13 cellular contexts compared by ENCODE assay signal in the genomic region with DNA sequence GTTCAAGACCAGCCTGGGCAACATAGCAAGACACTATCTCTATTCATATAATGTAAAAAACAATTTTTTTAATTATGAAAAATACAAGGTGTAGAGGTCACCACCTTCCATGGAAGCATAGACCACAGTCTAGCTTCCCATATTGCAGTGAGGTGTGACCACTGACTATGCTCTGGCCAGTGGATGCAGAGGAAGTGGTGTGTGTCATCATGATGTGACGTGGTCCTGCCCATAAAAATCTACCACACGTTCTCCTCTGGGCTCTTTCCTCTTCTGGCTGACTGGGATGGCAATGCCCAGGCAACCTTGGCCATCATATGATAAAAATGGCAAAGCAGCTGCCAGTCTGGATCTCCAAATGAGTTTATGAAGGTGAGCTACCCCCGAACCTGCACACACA.
DNase-seq lines count a peak whose midpoint lies in the region; ATAC-seq and TF ChIP-seq lines count a peak whose summit lies in the region.
"Had no signal": no experiment of that assay in that cellular context is flagged by ENCODE, and none has a peak within 500 bp of the region (broad histone marks: within the 10 kb centered on the region; RNA-seq: fewer than 3 reads in every experiment).

No MANE protein-coding gene starts in this region.

- H3K36me3 ChIP-seq in right atrium auricular region (no peaks in the 10 kb centered on the region), SK-N-MC (ENCODE audit: insufficient read depth, low read length) (no peaks in the 10 kb centered on the region), upper lobe of left lung (no peaks in the 10 kb centered on the region), prostate gland (no peaks in the 10 kb centered on the region)

- TF ChIP-seq EP300 in upper lobe of left lung (IDR thresholded peaks at IDR 0.05): no peak

- no peaks in the 10 kb centered on the region for H3K27me3 ChIP-seq in right atrium auricular region
- H3K27me3 ChIP-seq in upper lobe of left lung: no peaks in the 10 kb centered on the region
- no peaks in the 10 kb centered on the region for H3K27me3 ChIP-seq in prostate gland (replicated peaks; ENCODE audit: insufficient read depth)

- intact Hi-C loops in Right ventricle myocardium inferior (cut with DNase I): no loop called here
- intact Hi-C loops in prostate gland (cut with DNase I): no loop called here

- TF ChIP-seq POLR2A in upper lobe of left lung (IDR thresholded peaks at IDR 0.05): no peak
- TF ChIP-seq POLR2A in prostate gland (IDR thresholded peaks at IDR 0.05): no peak

- ATAC-seq in Right ventricle myocardium inferior (peak; percentile 45), upper lobe of left lung (ENCODE audit: low FRiP score in 2 of 2) (peak; percentile 75 to 77), GM19467 (IDR thresholded peaks at IDR 0.05; ENCODE audit: unreplicated experiment) (no peak)

- H3K9me3 ChIP-seq in right atrium auricular region (no peaks in the 10 kb centered on the region), SK-N-MC (ENCODE audit: low read depth, low read length) (no peaks in the 10 kb centered on the region), upper lobe of left lung (no peaks in the 10 kb centered on the region), prostate gland (no peaks in the 10 kb centered on the region)

- H3K9ac ChIP-seq in SK-N-MC (ENCODE audit: insufficient read length): no peak overlapping the region

- H3K4me3 ChIP-seq in right atrium auricular region (no peak overlapping the region), SK-N-MC (no peak overlapping the region), upper lobe of left lung (no peak overlapping the region), prostate gland (no peak overlapping the region)

- H3K4me1 ChIP-seq in right atrium auricular region (no peaks in the 10 kb centered on the region), upper lobe of left lung (peaks cover 11 to 41% (median 36%) of the 10 kb centered on the region in 4 donors), prostate gland (replicated peaks) (peaks cover 11% of the 10 kb centered on the region)

- DNase-seq in Right ventricle myocardium inferior (ENCODE audit: missing footprints) (no peak), right atrium auricular region (ENCODE audit: low spot score) (no peak), SK-N-MC (ENCODE audit: low read depth, low spot score) (no peak), kidney glomerular epithelial cell (lab: John Stamatoyannopoulos, UW) (peak; percentile 9), upper lobe of left lung (peak in 1 of 2 donors; percentile 77), prostate gland (ENCODE audit: low spot score) (no peak), KG1 (lab: John Stamatoyannopoulos, UW) (no peak)
- DNase-seq: activated CD4-positive, alpha-beta T cell treated with anti-CD3 and anti-CD28 coated beads for 48 hours; caudate nucleus; NCI-H345; stimulated activated CD4-positive, alpha-beta T cell treated with anti-CD3 and anti-CD28 coated beads, Interleukin-1b, Interleukin-23, amount 100 ng/mL, for 48 hours; stimulated activated naive CD4-positive, alpha-beta T cell had no signal

- H3K27ac ChIP-seq in right atrium auricular region: no peak overlapping the region
- peak overlapping the region; percentile 88; the same call in 1 of the 2 replicates for H3K27ac ChIP-seq in SK-N-MC
- H3K27ac ChIP-seq in upper lobe of left lung: peak overlapping the region; percentile 1 to 72 (median 54)
- no peak overlapping the region for H3K27ac ChIP-seq in prostate gland

- WGBS in upper lobe of left lung, 2 donors: 73 to 74% methylated on average over 3 of the region's 3 CpGs
- whole genome bisulfite sequencing in prostate gland: 78% methylated on average over 3 of the region's 3 CpGs

- TF ChIP-seq CTCF in right atrium auricular region (IDR thresholded peaks at IDR 0.05): no peak
- no peak for TF ChIP-seq CTCF in upper lobe of left lung (IDR thresholded peaks at IDR 0.05)
- no peak for TF ChIP-seq CTCF in prostate gland (IDR thresholded peaks at IDR 0.05)

Comparison
In these comparisons a context has a peak if more than half of its experiments do, and no peak if none do; other contexts are left out.
1. H3K27ac ChIP-seq: peak in SK-N-MC (single experiment) and upper lobe of left lung (4 of 4); none in right atrium auricular region (0 of 2) and prostate gland (0 of 2).